ENCODE assay signal across 12 cellular contexts in genomic region chr1:206931709-206932108, GRCh38. TPM values are rescaled to one million over a fixed set of nuclear protein-coding genes. Genes with fewer than 3 reads are reported as not detected.
DNase-seq lines count a peak whose midpoint lies in the region; ATAC-seq, FAIRE-seq and TF ChIP-seq lines count a peak whose summit lies in the region.
"Had no signal": no experiment of that assay in that cellular context is flagged by ENCODE, and none has a peak within 500 bp of the region (broad histone marks: within the 10 kb centered on the region; RNA-seq: fewer than 3 reads in every experiment).

No MANE protein-coding gene starts in this region.

- H3K27me3 ChIP-seq in prostate gland (replicated peaks; ENCODE audit: insufficient read depth) = no peaks in the 10 kb centered on the region
- no peaks in the 10 kb centered on the region for H3K27me3 ChIP-seq in Caco-2 (replicated peaks; ENCODE audit: control insufficient read depth, insufficient read depth, low read length)
- H3K27me3 ChIP-seq: dorsolateral prefrontal cortex had no signal

- H3K36me3 ChIP-seq in prostate gland (no peaks in the 10 kb centered on the region), Caco-2 (ENCODE audit: control insufficient read depth, insufficient read depth, low read length) (no peaks in the 10 kb centered on the region)

- H3K4me2 ChIP-seq in A549 = no peak overlapping the region

- TF ChIP-seq POLR2A in A549 (IDR thresholded peaks at IDR 0.05; ENCODE audit: low read length) = no peak
- TF ChIP-seq POLR2A in prostate gland (IDR thresholded peaks at IDR 0.05) = no peak

- BruUV-seq in Caco-2 (replicated peaks; lab: Mats Ljungman, UMichigan) = no TSS peak

- H3K27ac Mint-ChIP-seq in T-helper 17 cell (peak overlapping the region; percentile 68), Caco-2 (ENCODE audit: unreplicated experiment) (no peak overlapping the region)
- H3K27ac Mint-ChIP-seq: activated naive CD4-positive, alpha-beta T cell treated with anti-CD3 and anti-CD28 coated beads, Interleukin-2, amount 50 U/mL, for 24 hours had no signal

- no peak for TF ChIP-seq RAD21 in A549 (conservative IDR thresholded peaks at IDR 0.05 in 1 of 2, IDR thresholded peaks at IDR 0.05 in 1 of 2)

- FAIRE-seq in A549 (lab: Jason Lieb, UNC) = no peak

- TF ChIP-seq EP300 in A549 (IDR thresholded peaks at IDR 0.05) = no peak

- CTCF ChIA-PET in A549 (lab: Yijun Ruan, JAX) (interaction anchor here (0.7 to 7.8 kb wide), 10 partner anchors 15 to 452 kb away, joined by 3 to 63 read pairs (median 3); partner anchors contain the start of gene PIGR), Caco-2 (lab: Charles Lee) (interaction anchor here (0.8 to 1.2 kb wide), 4 partner anchors 19 to 161 kb away, joined by 3 to 5 read pairs (median 4); partner anchors contain the start of genes IL19 and IL20)

- WGBS in A549 (ENCODE audit: missing lambda C conversion rate) = 73% methylated on average over 6 of the region's 6 CpGs
- 87% methylated on average over 6 of the region's 6 CpGs for WGBS in prostate gland

- no peaks in the 10 kb centered on the region for H3K9me3 ChIP-seq in A549
- H3K9me3 ChIP-seq in T-helper 17 cell (ENCODE audit: control insufficient read depth, low read length, poor library complexity, severe bottlenecking) = no peaks in the 10 kb centered on the region
- no peaks in the 10 kb centered on the region for H3K9me3 ChIP-seq in prostate gland
- no peaks in the 10 kb centered on the region for H3K9me3 ChIP-seq in Caco-2

- H3K27ac ChIP-seq in A549 (no peak overlapping the region), prostate gland (no peak overlapping the region)
- H3K27ac ChIP-seq: dorsolateral prefrontal cortex had no signal

- no peak overlapping the region for H3K4me3 ChIP-seq in A549
- H3K4me3 ChIP-seq in prostate gland = no peak overlapping the region
- no peak overlapping the region for H3K4me3 ChIP-seq in Caco-2 (ENCODE audit: low read depth, low read length)
- H3K4me3 ChIP-seq: dorsolateral prefrontal cortex, lung had no signal

- POLR2A ChIA-PET in A549 (lab: Yijun Ruan, JAX) = no interaction called here
- POLR2A ChIA-PET in Caco-2 (lab: Charles Lee) = no interaction called here

- H3K4me1 Mint-ChIP-seq in T-helper 17 cell = peaks cover 33% of the 10 kb centered on the region
- H3K4me1 Mint-ChIP-seq in Caco-2 (ENCODE audit: low read depth, unreplicated experiment) = no peaks in the 10 kb centered on the region

- DNase-seq in A549 (ENCODE audit: low read depth in 1 of 2, low spot score in 1 of 2) (no peak), T-helper 17 cell (no peak), hepatic stellate cell (ENCODE audit: low spot score) (peak; percentile 37), prostate gland (ENCODE audit: low spot score) (no peak), Caco-2 (no peak), NCI-H524 (lab: John Stamatoyannopoulos, UW) (no peak), NK-92 (lab: John Stamatoyannopoulos, UW; ENCODE audit: unreplicated experiment) (no peak)
- DNase-seq: dorsolateral prefrontal cortex had no signal

- H3K27me3 Mint-ChIP-seq in T-helper 17 cell = no peaks in the 10 kb centered on the region
- H3K27me3 Mint-ChIP-seq in Caco-2 (ENCODE audit: insufficient read depth, unreplicated experiment) = no peaks in the 10 kb centered on the region
- H3K27me3 Mint-ChIP-seq: activated naive CD4-positive, alpha-beta T cell treated with anti-CD3 and anti-CD28 coated beads, Interleukin-2, amount 50 U/mL, for 24 hours had no signal

- H3K9me3 Mint-ChIP-seq in Caco-2 (ENCODE audit: unreplicated experiment) = no peaks in the 10 kb centered on the region
- H3K9me3 Mint-ChIP-seq: activated naive CD4-positive, alpha-beta T cell treated with anti-CD3 and anti-CD28 coated beads, Interleukin-2, amount 50 U/mL, for 24 hours had no signal

- H3K4me1 ChIP-seq in A549 (peaks cover 9% of the 10 kb centered on the region), prostate gland (replicated peaks) (no peaks in the 10 kb centered on the region), Caco-2 (peaks cover 11% of the 10 kb centered on the region)

- H3K36me3 Mint-ChIP-seq in T-helper 17 cell (ENCODE audit: low read depth) (no peaks in the 10 kb centered on the region), Caco-2 (ENCODE audit: insufficient read depth, unreplicated experiment) (no peaks in the 10 kb centered on the region)
- H3K36me3 Mint-ChIP-seq: activated naive CD4-positive, alpha-beta T cell treated with anti-CD3 and anti-CD28 coated beads, Interleukin-2, amount 50 U/mL, for 24 hours had no signal

- intact Hi-C loops in prostate gland (cut with DNase I) = no loop called here
- intact Hi-C loops in Caco-2 (cut with micrococcal nuclease; ENCODE audit: unreplicated experiment) = no loop called here

- peak; percentile 53 to 55; a peak in 3 of 6 replicates for ATAC-seq in A549
- ATAC-seq in T-helper 17 cell = no peak

- no peak for TF ChIP-seq CTCF in A549 (IDR thresholded peaks at IDR 0.05)
- TF ChIP-seq CTCF in GM12872 (IDR thresholded peaks at IDR 0.05; ENCODE audit: insufficient read depth, low read depth, low read length) = peak; percentile 51; the same call in 2 of the 3 replicates
- TF ChIP-seq CTCF in prostate gland (IDR thresholded peaks at IDR 0.05) = no peak
- TF ChIP-seq CTCF in Caco-2 (IDR thresholded peaks at IDR 0.05; ENCODE audit: insufficient read depth in 1 of 2, low read depth in 1 of 2, low read length in 1 of 2, severe bottlenecking in 1 of 2, unreplicated experiment in 1 of 2) = no peak

- H3K4me3 Mint-ChIP-seq in T-helper 17 cell = no peak overlapping the region
- no peak overlapping the region for H3K4me3 Mint-ChIP-seq in Caco-2 (ENCODE audit: unreplicated experiment)
- H3K4me3 Mint-ChIP-seq: activated naive CD4-positive, alpha-beta T cell treated with anti-CD3 and anti-CD28 coated beads, Interleukin-2, amount 50 U/mL, for 24 hours had no signal

TF ChIP-seq in A549, 52 proteins besides CTCF, POLR2A, EP300 and RAD21:
- TF ChIP-seq ELK1 (IDR thresholded peaks at IDR 0.05; ENCODE audit: low read depth, low read length) = no peak
- TF ChIP-seq SREBF2 (IDR thresholded peaks at IDR 0.05) = no peak

RNA-seq across cellular contexts. Expression of gene FCMR, which starts 10.0 kb away (rescaled TPM):
- polyA plus RNA-seq in A549 (2011; rRNA removed) = 0.19 and 0.73 TPM in 2 replicates
- polyA plus RNA-seq in A549 (2012; cell fraction: cytosol; rRNA removed) = 0.94 and 1.2 TPM in 2 replicates
- 0.58 and 0.61 TPM in 2 replicates for polyA plus RNA-seq in A549 (2012; cell fraction: nucleus; rRNA removed)
- 0.93 to 1.3 TPM (median 1.0 TPM) in 3 replicates for polyA plus RNA-seq in A549 (2017; fragmentation: RNase III; extraction: RNeasy Plus Mini Kit Qiagen cat#74134 plus additional on column Dnase treatment)
- 0.58 and 0.91 TPM in 2 replicates for polyA minus RNA-seq in A549 (2011; rRNA and poly(A)+ RNA removed)
- 100 to 1,000 TPM; 206 to 249 TPM for total RNA-seq in T-helper 17 cell
- total RNA-seq in prostate gland = 1 to 10 TPM; 1.7 to 2.2 TPM
- total RNA-seq in Caco-2 (2022) = not detected in 2 replicates

RNA-seq across cellular contexts. Expression of gene PIGR, which starts 14.6 kb away (rescaled TPM):
- polyA plus RNA-seq in A549 (2011; rRNA removed) = 0.01 and 0.03 TPM in 2 replicates
- polyA plus RNA-seq in A549 (2012; cell fraction: cytosol; rRNA removed) = 0.01 TPM in 1 of 2 replicates, not detected in the other
- polyA plus RNA-seq in A549 (2012; cell fraction: nucleus; rRNA removed) = 0.01 TPM in 2 replicates
- not detected in 3 replicates for polyA plus RNA-seq in A549 (2017; fragmentation: RNase III; extraction: RNeasy Plus Mini Kit Qiagen cat#74134 plus additional on column Dnase treatment)
- not detected in 2 replicates for polyA minus RNA-seq in A549 (2011; rRNA and poly(A)+ RNA removed)
- not detected for total RNA-seq in T-helper 17 cell
- 10 to 100 TPM in 1 of 2 donors, 1 to 10 TPM in 1; 1.9 to 91.7 TPM for total RNA-seq in prostate gland
- not detected in 2 replicates for total RNA-seq in Caco-2 (2022)
- polyA plus RNA-seq: BJ had no signal

RNA-seq across cellular contexts. Expression of gene IL24, which starts 34.5 kb away (rescaled TPM):
- polyA plus RNA-seq in A549 (2011; rRNA removed) = 0.04 and 0.12 TPM in 2 replicates
- not detected in 2 replicates for polyA plus RNA-seq in A549 (2012; cell fraction: cytosol; rRNA removed)
- polyA plus RNA-seq in A549 (2012; cell fraction: nucleus; rRNA removed) = 0.02 TPM in 1 of 2 replicates, not detected in the other
- polyA plus RNA-seq in A549 (2017; fragmentation: RNase III; extraction: RNeasy Plus Mini Kit Qiagen cat#74134 plus additional on column Dnase treatment) = 0.07 TPM in 1 of 3 replicates, not detected in the others
- polyA minus RNA-seq in A549 (2011; rRNA and poly(A)+ RNA removed) = not detected in 2 replicates
- not detected for total RNA-seq in T-helper 17 cell
- not detected for total RNA-seq in prostate gland
- not detected in 2 replicates for total RNA-seq in Caco-2 (2022)
- total RNA-seq: dorsolateral prefrontal cortex, lung had no signal

RNA-seq across cellular contexts. Expression of gene FCAMR, which starts 38.6 kb away (rescaled TPM):
- polyA plus RNA-seq in A549 (2011; rRNA removed) (not detected in 2 replicates), A549 (2017; fragmentation: RNase III; extraction: RNeasy Plus Mini Kit Qiagen cat#74134 plus additional on column Dnase treatment) (not detected in 3 replicates)
- polyA plus RNA-seq in A549 (2012; cell fraction: cytosol; rRNA removed) = not detected in 2 replicates
- polyA plus RNA-seq in A549 (2012; cell fraction: nucleus; rRNA removed) = 0.04 TPM in 1 of 2 replicates, not detected in the other
- polyA minus RNA-seq in A549 (2011; rRNA and poly(A)+ RNA removed) = not detected in 2 replicates
- total RNA-seq in T-helper 17 cell (not detected), prostate gland (1 to 10 TPM in 1 of 2 donors, not detected in 1; 2.3 TPM), Caco-2 (2022) (0.18 TPM in 1 of 2 replicates, not detected in the other)
- polyA plus RNA-seq: BJ had no signal

Comparison
In these comparisons a context has a peak if more than half of its experiments do, and no peak if none do; other contexts are left out.
1. RNA of gene FCMR, which starts 10.0 kb away (total RNA-seq): 206 to 249 TPM in T-helper 17 cell; 1.7 to 2.2 TPM in prostate gland and not detected in Caco-2; every median in the first group is over 10 times any median in the second.